13 cellular contexts compared by ENCODE assay signal in the genomic region with DNA sequence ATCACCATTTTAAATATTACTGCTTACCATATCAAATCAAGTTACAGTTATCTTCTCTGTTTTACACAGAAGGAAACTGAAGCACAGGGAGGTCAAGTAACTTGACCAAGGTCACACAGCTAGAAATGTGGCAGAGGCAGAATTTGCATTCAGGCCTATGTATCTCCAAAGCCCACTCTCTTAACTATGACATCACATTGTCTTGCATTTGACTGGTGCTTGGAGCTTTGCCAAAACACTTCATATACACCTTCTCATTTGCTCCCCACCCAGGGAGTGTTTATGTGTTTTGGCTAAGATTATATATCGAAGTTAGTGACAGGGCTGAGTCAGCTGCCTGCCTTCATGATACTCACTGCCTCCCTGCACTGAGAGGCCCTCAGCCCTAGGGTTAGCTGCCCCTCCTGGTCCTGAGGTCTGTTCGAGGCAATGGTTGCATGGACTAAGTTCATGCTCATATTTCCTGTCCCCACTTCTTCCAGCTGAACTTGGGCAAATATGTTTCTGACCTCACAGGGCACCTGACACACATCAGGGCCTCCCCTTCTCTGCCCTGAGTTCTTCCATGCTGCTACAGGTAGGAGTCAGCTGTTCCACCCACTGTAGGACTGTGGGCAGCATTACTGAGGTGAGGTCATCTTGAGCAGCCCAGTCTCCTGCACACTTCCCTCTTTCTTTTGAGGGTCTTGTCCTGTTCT. TPM values are rescaled to one million over a fixed set of nuclear protein-coding genes. Genes with fewer than 3 reads are reported as not detected.
A peak's percentile ranks its signal among the peaks of the same experiment; 100 is the strongest.
DNase-seq lines count a peak whose midpoint lies in the region; ATAC-seq, FAIRE-seq and TF ChIP-seq lines count a peak whose summit lies in the region.
"Had no signal": no experiment of that assay in that cellular context is flagged by ENCODE, and none has a peak within 500 bp of the region (broad histone marks: within the 10 kb centered on the region; RNA-seq: fewer than 3 reads in every experiment).

No MANE protein-coding gene starts in this region.

- H3K27ac ChIP-seq in A549 (no peak overlapping the region), hepatocyte (peak overlapping the region; percentile 19)
- H3K27ac ChIP-seq: ovary had no signal

- H3K4me1 Mint-ChIP-seq in activated CD4-positive, alpha-beta memory T cell treated with anti-CD3 and anti-CD28 coated beads for 36 hours (ENCODE audit: low read depth): peaks cover 54% of the 10 kb centered on the region

- in situ Hi-C loops in HAP-1 (cut with MboI; ENCODE audit: low sequenced_read_pairs): no loop called here

- ATAC-seq in A549 (peak; percentile 11 to 16; a peak in 1 of 6 replicates), HG02571 (IDR thresholded peaks at IDR 0.05; ENCODE audit: unreplicated experiment) (no peak), GM19395 (IDR thresholded peaks at IDR 0.05; ENCODE audit: unreplicated experiment) (no peak)
- ATAC-seq: HCT116 had no signal

- no peak for FAIRE-seq in A549 (lab: Jason Lieb, UNC)

- TF ChIP-seq RAD21 in A549 (conservative IDR thresholded peaks at IDR 0.05 in 1 of 2, IDR thresholded peaks at IDR 0.05 in 1 of 2): no peak

- intact Hi-C loops in activated CD4-positive, alpha-beta memory T cell treated with anti-CD3 and anti-CD28 coated beads for 36 hours (cut with micrococcal nuclease): no loop called here

- H3K9me3 ChIP-seq in A549: no peaks in the 10 kb centered on the region
- H3K9me3 ChIP-seq in hepatocyte (ENCODE audit: low read depth): no peaks in the 10 kb centered on the region
- H3K9me3 ChIP-seq in HAP-1: no peaks in the 10 kb centered on the region
- H3K9me3 ChIP-seq: ovary had no signal

- H3K4me1 ChIP-seq in A549 (peaks cover 17% of the 10 kb centered on the region), hepatocyte (ENCODE audit: insufficient read depth) (peaks cover 20% of the 10 kb centered on the region), HAP-1 (peaks cover 4% of the 10 kb centered on the region; the same call in 1 of the 2 replicates)

- peak overlapping the region; percentile 2 for H3K4me3 Mint-ChIP-seq in activated CD4-positive, alpha-beta memory T cell treated with anti-CD3 and anti-CD28 coated beads for 36 hours

- H3K27ac Mint-ChIP-seq in activated CD4-positive, alpha-beta memory T cell treated with anti-CD3 and anti-CD28 coated beads for 36 hours: peak overlapping the region; percentile 16

- 74% methylated on average over 2 of the region's 2 CpGs for WGBS in A549 (ENCODE audit: missing lambda C conversion rate)
- 33% methylated on average over 2 of the region's 2 CpGs for WGBS in hepatocyte (ENCODE audit: low lambda C conversion rate, missing lambda C conversion rate)

- H3K36me3 ChIP-seq in hepatocyte (replicated peaks; ENCODE audit: insufficient read depth, low read depth) (no peaks in the 10 kb centered on the region), HAP-1 (replicated peaks) (no peaks in the 10 kb centered on the region)
- H3K36me3 ChIP-seq: ovary had no signal

- H3K4me3 ChIP-seq in A549 (no peak overlapping the region), hepatocyte (no peak overlapping the region), HAP-1 (no peak overlapping the region)
- H3K4me3 ChIP-seq: ovary had no signal

- TF ChIP-seq CTCF in A549 (IDR thresholded peaks at IDR 0.05) (no peak), hepatocyte (IDR thresholded peaks at IDR 0.05; ENCODE audit: poor library complexity) (no peak)

- no peak overlapping the region for H2AFZ ChIP-seq in hepatocyte

- no peak for TF ChIP-seq POLR2A in A549 (IDR thresholded peaks at IDR 0.05; ENCODE audit: low read length)

- no peaks in the 10 kb centered on the region for H4K20me1 ChIP-seq in hepatocyte (ENCODE audit: insufficient read depth, poor library complexity, severe bottlenecking)

- H3K9me3 Mint-ChIP-seq in activated CD4-positive, alpha-beta memory T cell treated with anti-CD3 and anti-CD28 coated beads for 36 hours: no peaks in the 10 kb centered on the region

- CTCF ChIA-PET in A549 (lab: Yijun Ruan, JAX): interaction anchor here (0.6 to 1.9 kb wide), 8 partner anchors 10 to 502 kb away, joined by 3 to 9 read pairs (median 4); no protein-coding TSS in a partner anchor
- CTCF ChIA-PET in activated CD4-positive, alpha-beta memory T cell treated with anti-CD3 and anti-CD28 coated beads for 36 hours (lab: Charles Lee): interaction anchor here (1.0 kb wide), 1 partner anchor 435 kb away, joined by 3 read pairs; no protein-coding TSS in a partner anchor

- H3K27me3 Mint-ChIP-seq in activated CD4-positive, alpha-beta memory T cell treated with anti-CD3 and anti-CD28 coated beads for 36 hours: no peaks in the 10 kb centered on the region

- H3K27me3 ChIP-seq in hepatocyte: no peaks in the 10 kb centered on the region
- H3K27me3 ChIP-seq in HAP-1 (ENCODE audit: low read depth): peaks cover 11% of the 10 kb centered on the region
- H3K27me3 ChIP-seq: ovary had no signal

- POLR2A ChIA-PET in A549 (lab: Yijun Ruan, JAX): no interaction called here
- POLR2A ChIA-PET in activated CD4-positive, alpha-beta memory T cell treated with anti-CD3 and anti-CD28 coated beads for 36 hours (lab: Charles Lee): no interaction called here

- no peaks in the 10 kb centered on the region for H3K79me2 ChIP-seq in hepatocyte

- H3K36me3 Mint-ChIP-seq in activated CD4-positive, alpha-beta memory T cell treated with anti-CD3 and anti-CD28 coated beads for 36 hours: peaks cover 2% of the 10 kb centered on the region

- H3K9me2 ChIP-seq in hepatocyte (replicated peaks; ENCODE audit: insufficient read depth): no peaks in the 10 kb centered on the region

- no peak for TF ChIP-seq EP300 in A549 (IDR thresholded peaks at IDR 0.05)

- no peak for DNase-seq in A549 (ENCODE audit: low read depth in 1 of 2, low spot score in 1 of 2)
- peak; percentile 40 for DNase-seq in H4 (ENCODE audit: low spot score)
- DNase-seq in activated CD4-positive, alpha-beta memory T cell treated with anti-CD3 and anti-CD28 coated beads for 36 hours: peak; percentile 46
- DNase-seq in hepatocyte (ENCODE audit: low spot score): no peak
- DNase-seq in AG20443 (ENCODE audit: low spot score): no peak
- no peak for DNase-seq in HAP-1 (ENCODE audit: low spot score in 2 of 2)
- DNase-seq: DMS79 treated with DMSO at 0.1 percent for 48 hours, NCI-H187 had no signal

- no peak overlapping the region for H3K4me2 ChIP-seq in A549
- H3K4me2 ChIP-seq in hepatocyte: peak overlapping the region; percentile 23

TF ChIP-seq in A549, 52 proteins besides CTCF, POLR2A, EP300 and RAD21:
- TF ChIP-seq ZFP36 (IDR thresholded peaks at IDR 0.05; ENCODE audit: borderline replicate concordance, partially characterized antibody): peak; percentile 31
- no peak for TF ChIP-seq ZSCAN20 (CRISPR knock-in tag; IDR thresholded peaks at IDR 0.05)
- peak; percentile 24 for TF ChIP-seq MAFK (IDR thresholded peaks at IDR 0.05; ENCODE audit: partially characterized antibody)
- TF ChIP-seq TP53 (CRISPR knock-in tag; IDR thresholded peaks at IDR 0.05): no peak
- no peak for TF ChIP-seq SMC3 (IDR thresholded peaks at IDR 0.05)
- TF ChIP-seq CEBPB (IDR thresholded peaks at IDR 0.05): no peak
- TF ChIP-seq, protein P1, sequence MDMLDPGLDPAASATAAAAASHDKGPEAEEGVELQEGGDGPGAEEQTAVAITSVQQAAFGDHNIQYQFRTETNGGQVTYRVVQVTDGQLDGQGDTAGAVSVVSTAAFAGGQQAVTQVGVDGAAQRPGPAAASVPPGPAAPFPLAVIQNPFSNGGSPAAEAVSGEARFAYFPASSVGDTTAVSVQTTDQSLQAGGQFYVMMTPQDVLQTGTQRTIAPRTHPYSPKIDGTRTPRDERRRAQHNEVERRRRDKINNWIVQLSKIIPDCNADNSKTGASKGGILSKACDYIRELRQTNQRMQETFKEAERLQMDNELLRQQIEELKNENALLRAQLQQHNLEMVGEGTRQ (IDR thresholded peaks at IDR 0.05): no peak
TF ChIP-seq in A549: peak in this region for 2.

RNA-seq across cellular contexts. Expression of a gene that starts 1.8 kb away (rescaled TPM):
- polyA plus RNA-seq in A549 (2011; rRNA removed): 3.9 and 4.3 TPM in 2 replicates
- polyA plus RNA-seq in A549 (2012; cell fraction: cytosol; rRNA removed): 3.0 and 3.3 TPM in 2 replicates
- 2.1 and 3.0 TPM in 2 replicates for polyA plus RNA-seq in A549 (2012; cell fraction: nucleus; rRNA removed)
- 2.9 to 4.1 TPM (median 3.6 TPM) in 3 replicates for polyA plus RNA-seq in A549 (2017; fragmentation: RNase III; extraction: RNeasy Plus Mini Kit Qiagen cat#74134 plus additional on column Dnase treatment)
- 4.6 and 6.6 TPM in 2 replicates for polyA minus RNA-seq in A549 (2011; rRNA and poly(A)+ RNA removed)
- total RNA-seq in H4 (2014; rRNA removed; shearing (Covaris generic)): 0.06 TPM in 1 of 2 replicates, not detected in the other
- total RNA-seq in activated CD4-positive, alpha-beta memory T cell treated with anti-CD3 and anti-CD28 coated beads for 36 hours: 10 to 100 TPM; 13.1 to 15.8 TPM
- total RNA-seq in hepatocyte: 28.4 and 41.3 TPM in 2 replicates
- 30.7 and 33.3 TPM in 2 replicates for polyA plus RNA-seq in hepatocyte

RNA-seq across cellular contexts. Expression of a gene that starts 35.2 kb away (rescaled TPM):
- polyA plus RNA-seq in A549 (2011; rRNA removed): 1.7 and 2.3 TPM in 2 replicates
- polyA plus RNA-seq in A549 (2012; cell fraction: cytosol; rRNA removed): 0.66 and 0.79 TPM in 2 replicates
- 1.3 and 2.0 TPM in 2 replicates for polyA plus RNA-seq in A549 (2012; cell fraction: nucleus; rRNA removed)
- polyA plus RNA-seq in A549 (2017; fragmentation: RNase III; extraction: RNeasy Plus Mini Kit Qiagen cat#74134 plus additional on column Dnase treatment): 1.1 to 1.6 TPM (median 1.4 TPM) in 3 replicates
- polyA minus RNA-seq in A549 (2011; rRNA and poly(A)+ RNA removed): 2.6 and 3.3 TPM in 2 replicates
- 2.1 and 2.6 TPM in 2 replicates for total RNA-seq in H4 (2014; rRNA removed; shearing (Covaris generic))
- 1 to 10 TPM; 1.8 to 3.7 TPM for total RNA-seq in activated CD4-positive, alpha-beta memory T cell treated with anti-CD3 and anti-CD28 coated beads for 36 hours
- 9.4 and 18.0 TPM in 2 replicates for total RNA-seq in hepatocyte
- polyA plus RNA-seq in hepatocyte: 14.9 and 20.3 TPM in 2 replicates

RNA-seq across cellular contexts. Expression of a gene that starts 43.0 kb away (rescaled TPM):
- polyA plus RNA-seq in A549 (2011; rRNA removed): not detected in 2 replicates
- 0.08 TPM in 1 of 2 replicates, not detected in the other for polyA plus RNA-seq in A549 (2012; cell fraction: cytosol; rRNA removed)
- polyA plus RNA-seq in A549 (2012; cell fraction: nucleus; rRNA removed): not detected in 2 replicates
- polyA plus RNA-seq in A549 (2017; fragmentation: RNase III; extraction: RNeasy Plus Mini Kit Qiagen cat#74134 plus additional on column Dnase treatment): not detected in 3 replicates
- not detected in 2 replicates for polyA minus RNA-seq in A549 (2011; rRNA and poly(A)+ RNA removed)
- total RNA-seq in H4 (2014; rRNA removed; shearing (Covaris generic)): not detected in 2 replicates
- under 1 TPM in 1 of 2 experiments, not detected in 1; 0.24 TPM for total RNA-seq in activated CD4-positive, alpha-beta memory T cell treated with anti-CD3 and anti-CD28 coated beads for 36 hours
- not detected in 2 replicates for total RNA-seq in hepatocyte
- not detected in 2 replicates for polyA plus RNA-seq in hepatocyte
- total RNA-seq: fibroblast of villous mesenchyme, ovary had no signal
- polyA plus RNA-seq: ovary had no signal

Comparison
In these comparisons a context has a peak if more than half of its experiments do, and no peak if none do; other contexts are left out.
1. ATAC-seq: peak in A549 (2 of 2); none in HG02571 (single experiment) and GM19395 (single experiment).
2. DNase-seq: peak in H4 (single experiment) and activated CD4-positive, alpha-beta memory T cell treated with anti-CD3 and anti-CD28 coated beads for 36 hours (single experiment); none in A549 (0 of 2), hepatocyte (single experiment), AG20443 (single experiment) and HAP-1 (0 of 2).
3. RNA of a gene that starts 1.8 kb away (total RNA-seq): 28.4 to 41.3 TPM in hepatocyte and 13.1 to 15.8 TPM in activated CD4-positive, alpha-beta memory T cell treated with anti-CD3 and anti-CD28 coated beads for 36 hours; 0.06 TPM in H4; every median in the first group is over 10 times any median in the second.